Comparison of ENCODE assay signal across 19 cellular contexts in the genomic region with DNA sequence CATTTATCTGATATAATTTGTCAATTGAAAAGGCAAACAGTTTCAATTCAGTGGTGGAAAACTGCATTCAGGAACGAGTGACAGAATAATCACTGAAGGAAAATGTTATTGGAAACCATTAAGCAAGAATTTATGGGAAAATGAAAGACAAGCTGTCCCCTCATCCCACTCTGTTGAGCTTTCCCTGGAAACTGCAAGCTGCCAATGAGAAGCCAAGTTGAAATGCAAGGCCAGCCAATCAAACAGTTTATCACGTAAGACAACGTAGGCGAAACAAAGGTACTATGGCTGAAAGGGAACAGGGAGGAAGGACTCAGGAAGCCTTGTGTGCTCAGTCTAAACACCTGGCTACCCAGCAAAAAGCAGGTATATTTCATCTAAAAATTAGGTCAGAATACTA.
DNase-seq lines count a peak whose midpoint lies in the region; ATAC-seq and TF ChIP-seq lines count a peak whose summit lies in the region.
"Had no signal": no experiment of that assay in that cellular context is flagged by ENCODE, and none has a peak within 500 bp of the region (broad histone marks: within the 10 kb centered on the region; RNA-seq: fewer than 3 reads in every experiment).

No MANE protein-coding gene starts in this region.

- no peaks in the 10 kb centered on the region for H3K9me3 ChIP-seq in neural cell (ENCODE audit: low read length)

- H2AFZ ChIP-seq in neural cell (ENCODE audit: low read depth, low read length): no peak overlapping the region

- H4K20me1 ChIP-seq in neural cell (ENCODE audit: insufficient read depth): no peaks in the 10 kb centered on the region

- H3K9ac ChIP-seq in neural cell (ENCODE audit: low read length): no peak overlapping the region

- no peak overlapping the region for H3K4me3 ChIP-seq in neural cell (ENCODE audit: low read length)
- H3K4me3 ChIP-seq: SK-N-MC had no signal

- no peak for TF ChIP-seq EP300 in neural cell (conservative IDR thresholded peaks at IDR 0.05; ENCODE audit: poor library complexity, severe bottlenecking)

- H3K27me3 ChIP-seq in neural cell (ENCODE audit: insufficient read depth, low read depth, low read length): no peaks in the 10 kb centered on the region

- in situ Hi-C loops in G401 (cut with HindIII; ENCODE audit: low sequenced_read_pairs): no loop called here
- in situ Hi-C loops in SK-MEL-5 (cut with HindIII; ENCODE audit: low pct_unique_long_range_greater_than_20kb, low sequenced_read_pairs): no loop called here

- no peaks in the 10 kb centered on the region for H3K79me2 ChIP-seq in neural cell (replicated peaks; ENCODE audit: insufficient read depth, low read length)

- no peak for TF ChIP-seq CTCF in neural cell (IDR thresholded peaks at IDR 0.05; ENCODE audit: poor library complexity, severe bottlenecking)

- DNase-seq in DMS 273 (lab: John Stamatoyannopoulos, UW; ENCODE audit: unreplicated experiment) (peak; percentile 84), G401 (ENCODE audit: low spot score) (peak; percentile 59), SK-MEL-5 (ENCODE audit: low read depth, low spot score) (peak; percentile 15)
- DNase-seq: ACHN, AML-193, DND-41, GDM1, Karpas-422, NCI-H1436 treated with DMSO at 0.1 percent for 48 hours, NCI-H2029, NCI-H510A, OCI-M1, Right ventricle myocardium superior, T-cell had no signal

- peak overlapping the region; percentile 42 for H3K27ac ChIP-seq in neural cell (ENCODE audit: low read length)
- H3K27ac ChIP-seq: SK-N-MC had no signal

- peak overlapping the region; percentile 5 for H3K4me2 ChIP-seq in neural cell (ENCODE audit: low read length)

- ATAC-seq in GM18498 (IDR thresholded peaks at IDR 0.05; ENCODE audit: unreplicated experiment) (no peak), HG02840 (IDR thresholded peaks at IDR 0.05; ENCODE audit: low FRiP score, unreplicated experiment) (no peak), HG03097 (IDR thresholded peaks at IDR 0.05; ENCODE audit: low FRiP score, unreplicated experiment) (no peak)
- ATAC-seq: T-cell had no signal

- H3K36me3 ChIP-seq in neural cell (ENCODE audit: insufficient read depth, low read length): no peaks in the 10 kb centered on the region

- no peaks in the 10 kb centered on the region for H3K9me2 ChIP-seq in neural cell (ENCODE audit: insufficient read depth, low read length)

- H3F3A ChIP-seq in neural cell (ENCODE audit: insufficient read depth, low read length, poor library complexity, severe bottlenecking): peaks cover 5% of the 10 kb centered on the region

- no peak for TF ChIP-seq RAD21 in neural cell (conservative IDR thresholded peaks at IDR 0.05)

TF ChIP-seq in neural cell, 6 proteins besides CTCF, POLR2A, EP300 and RAD21:
- TF ChIP-seq, protein P1, sequence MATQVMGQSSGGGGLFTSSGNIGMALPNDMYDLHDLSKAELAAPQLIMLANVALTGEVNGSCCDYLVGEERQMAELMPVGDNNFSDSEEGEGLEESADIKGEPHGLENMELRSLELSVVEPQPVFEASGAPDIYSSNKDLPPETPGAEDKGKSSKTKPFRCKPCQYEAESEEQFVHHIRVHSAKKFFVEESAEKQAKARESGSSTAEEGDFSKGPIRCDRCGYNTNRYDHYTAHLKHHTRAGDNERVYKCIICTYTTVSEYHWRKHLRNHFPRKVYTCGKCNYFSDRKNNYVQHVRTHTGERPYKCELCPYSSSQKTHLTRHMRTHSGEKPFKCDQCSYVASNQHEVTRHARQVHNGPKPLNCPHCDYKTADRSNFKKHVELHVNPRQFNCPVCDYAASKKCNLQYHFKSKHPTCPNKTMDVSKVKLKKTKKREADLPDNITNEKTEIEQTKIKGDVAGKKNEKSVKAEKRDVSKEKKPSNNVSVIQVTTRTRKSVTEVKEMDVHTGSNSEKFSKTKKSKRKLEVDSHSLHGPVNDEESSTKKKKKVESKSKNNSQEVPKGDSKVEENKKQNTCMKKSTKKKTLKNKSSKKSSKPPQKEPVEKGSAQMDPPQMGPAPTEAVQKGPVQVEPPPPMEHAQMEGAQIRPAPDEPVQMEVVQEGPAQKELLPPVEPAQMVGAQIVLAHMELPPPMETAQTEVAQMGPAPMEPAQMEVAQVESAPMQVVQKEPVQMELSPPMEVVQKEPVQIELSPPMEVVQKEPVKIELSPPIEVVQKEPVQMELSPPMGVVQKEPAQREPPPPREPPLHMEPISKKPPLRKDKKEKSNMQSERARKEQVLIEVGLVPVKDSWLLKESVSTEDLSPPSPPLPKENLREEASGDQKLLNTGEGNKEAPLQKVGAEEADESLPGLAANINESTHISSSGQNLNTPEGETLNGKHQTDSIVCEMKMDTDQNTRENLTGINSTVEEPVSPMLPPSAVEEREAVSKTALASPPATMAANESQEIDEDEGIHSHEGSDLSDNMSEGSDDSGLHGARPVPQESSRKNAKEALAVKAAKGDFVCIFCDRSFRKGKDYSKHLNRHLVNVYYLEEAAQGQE (IDR thresholded peaks at IDR 0.05; ENCODE audit: borderline replicate concordance): peak; percentile 38
- TF ChIP-seq SMC3 (conservative IDR thresholded peaks at IDR 0.05; ENCODE audit: poor library complexity) (no peak), MXI1 (conservative IDR thresholded peaks at IDR 0.05; ENCODE audit: poor library complexity, severe bottlenecking) (no peak), EZH2 (IDR thresholded peaks at IDR 0.05; ENCODE audit: borderline replicate concordance, insufficient read depth, low read length, poor library complexity, severe bottlenecking) (no peak), TAF1 (IDR thresholded peaks at IDR 0.05; ENCODE audit: low read depth) (no peak), POLR2AphosphoS5 (IDR thresholded peaks at IDR 0.05) (no peak)

Comparison
In these comparisons a context has a peak if more than half of its experiments do, and no peak if none do; other contexts are left out.
1. DNase-seq: peak in every context shown above with its lines; median percentile 84 in DMS 273; 59 in G401; 15 in SK-MEL-5.